24 cellular contexts compared by ENCODE assay signal in genomic region chr14:64825006-64825405, GRCh38. TPM values are rescaled to one million over a fixed set of nuclear protein-coding genes. Genes with fewer than 3 reads are reported as not detected.
A peak's percentile ranks its signal among the peaks of the same experiment; 100 is the strongest.
DNase-seq lines count a peak whose midpoint lies in the region; ATAC-seq and TF ChIP-seq lines count a peak whose summit lies in the region.
"Had no signal": no experiment of that assay in that cellular context is flagged by ENCODE, and none has a peak within 500 bp of the region (broad histone marks: within the 10 kb centered on the region; RNA-seq: fewer than 3 reads in every experiment).

No MANE protein-coding gene starts in this region.

- H3K9me3 Mint-ChIP-seq in endodermal cell = no peaks in the 10 kb centered on the region
- H3K9me3 Mint-ChIP-seq: CD14-positive monocyte; CD4-positive, alpha-beta T cell; CD8-positive, alpha-beta memory T cell; GM23338; HFFc6 had no signal

- TF ChIP-seq CTCF in cardiac muscle cell (IDR thresholded peaks at IDR 0.05; ENCODE audit: low read depth, low read length) (no peak), left ventricle myocardium inferior (IDR thresholded peaks at IDR 0.05; ENCODE audit: borderline replicate concordance) (no peak), endodermal cell (conservative IDR thresholded peaks at IDR 0.05) (no peak), gastrocnemius medialis (IDR thresholded peaks at IDR 0.05 in 4 of 5, conservative IDR thresholded peaks at IDR 0.05 in 1 of 5) (no peak)

- ATAC-seq in left cardiac atrium (no peak), gastrocnemius medialis (peak; percentile 5 to 16), GM21737 (IDR thresholded peaks at IDR 0.05; ENCODE audit: unreplicated experiment) (no peak)
- ATAC-seq: GM12878, GM23338 had no signal

- WGBS in endodermal cell (ENCODE audit: insufficient coverage in 1 of 2, insufficient read length in 1 of 2), 2 experiments = 92 to 100% methylated on average over 2 to 4 of the region's 4 CpGs

- H3K27ac Mint-ChIP-seq in endodermal cell = no peak overlapping the region
- H3K27ac Mint-ChIP-seq: CD14-positive monocyte; CD4-positive, alpha-beta T cell; CD8-positive, alpha-beta memory T cell; GM23338; HFFc6 had no signal

- H3K27ac ChIP-seq in cardiac muscle cell (peak overlapping the region; percentile 84), left ventricle myocardium inferior (replicated peaks) (peak overlapping the region; percentile 74), endodermal cell (ENCODE audit: low read depth, low read length) (no peak overlapping the region), gastrocnemius medialis (peak overlapping the region; percentile 93 to 98 (median 96))
- H3K27ac ChIP-seq: 22Rv1; BLaER1 treated with 17β-estradiol and CSF1 and Interleukin-3, amounts not matched to agents 10 nM and 100 nM had no signal

- H3K4me3 Mint-ChIP-seq in endodermal cell = no peak overlapping the region
- H3K4me3 Mint-ChIP-seq: CD14-positive monocyte; CD4-positive, alpha-beta T cell; CD8-positive, alpha-beta memory T cell; GM23338; HFFc6 had no signal

- peaks cover 14% of the 10 kb centered on the region for H3K4me1 ChIP-seq in cardiac muscle cell (ENCODE audit: low read depth)
- H3K4me1 ChIP-seq in left ventricle myocardium inferior = peaks cover 49% of the 10 kb centered on the region
- no peaks in the 10 kb centered on the region for H3K4me1 ChIP-seq in endodermal cell (ENCODE audit: control insufficient read depth, insufficient read depth, low read length)
- peaks cover 71 to 76% of the 10 kb centered on the region in 2 donors for H3K4me1 ChIP-seq in gastrocnemius medialis
- H3K4me1 ChIP-seq: HAP-1 had no signal

- DNase-seq in cardiac muscle cell (ENCODE audit: low read depth in 1 of 2, low spot score in 1 of 2) = no peak
- DNase-seq in left cardiac atrium = no peak
- DNase-seq in left ventricle myocardium inferior = no peak
- DNase-seq in cardiac septum (ENCODE audit: low spot score) = no peak
- DNase-seq in endodermal cell = peak; percentile 12
- DNase-seq in gastrocnemius medialis = peak in 1 of 2 donors; percentile 63
- no peak for DNase-seq in ureter (ENCODE audit: low spot score)
- DNase-seq: ACHN; AML-193; BE2C; CD4-positive, alpha-beta T cell; CD8-positive, alpha-beta memory T cell; DMS 273 treated with DMSO at 0.1 percent for 48 hours; DMS79; EL; GDM1; HFFc6 had no signal

- no peaks in the 10 kb centered on the region for H3K36me3 ChIP-seq in cardiac muscle cell
- H3K36me3 ChIP-seq in left ventricle myocardium inferior = no peaks in the 10 kb centered on the region
- no peaks in the 10 kb centered on the region for H3K36me3 ChIP-seq in endodermal cell (ENCODE audit: control insufficient read depth, insufficient read depth, low read length)
- H3K36me3 ChIP-seq in gastrocnemius medialis = peaks cover 0 to 9% of the 10 kb centered on the region in 2 donors
- H3K36me3 ChIP-seq: BE2C; BLaER1 treated with 17β-estradiol and CSF1 and Interleukin-3, amounts not matched to agents 10 nM and 100 nM; HAP-1 had no signal

- H3K27me3 Mint-ChIP-seq in endodermal cell (ENCODE audit: insufficient read depth) = peaks cover 14% of the 10 kb centered on the region

- no peak for TF ChIP-seq POLR2A in gastrocnemius medialis (IDR thresholded peaks at IDR 0.05)

- H3K9ac ChIP-seq in endodermal cell (ENCODE audit: extremely low read depth, low read length, poor library complexity, severe bottlenecking) = no peak overlapping the region
- H3K9ac ChIP-seq: BLaER1 treated with 17β-estradiol and CSF1 and Interleukin-3, amounts not matched to agents 10 nM and 100 nM had no signal

- H3K4me1 Mint-ChIP-seq in endodermal cell = peaks cover 15% of the 10 kb centered on the region

- in situ Hi-C loops in gastrocnemius medialis (cut with MboI; ENCODE audit: low sequenced_read_pairs in 4 of 4) = loop anchor here in 1 of 4 donors (5.0 to 10.0 kb wide), 2 partner anchors 52 to 160 kb away; partner anchors contain the start of genes FNTB and SPTB

- intact Hi-C loops in left cardiac atrium (cut with DNase I) (loop anchor here (5.0 to 10.0 kb wide), 2 partner anchors 52 to 160 kb away; partner anchors contain the start of genes FNTB (in 1 of the 2) and SPTB (in 1 of the 2)), left ventricle myocardium inferior (cut with micrococcal nuclease) (no loop called here), cardiac septum (cut with DNase I) (loop anchor here (2.0 kb wide), 1 partner anchor 54 kb away; the partner anchor contains the start of gene SPTB), gastrocnemius medialis (cut with DNase I; ENCODE audit: low total_unique reads) (loop anchor here (1.0 to 2.0 kb wide), 2 partner anchors 16 to 208 kb away; no protein-coding TSS in a partner anchor)

- H3K4me3 ChIP-seq in cardiac muscle cell (no peak overlapping the region), left ventricle myocardium inferior (no peak overlapping the region), endodermal cell (ENCODE audit: low read length) (no peak overlapping the region), gastrocnemius medialis (peak overlapping the region in 2 of 4 donors; percentile 12 to 36)
- H3K4me3 ChIP-seq: BLaER1 treated with 17β-estradiol and CSF1 and Interleukin-3, amounts not matched to agents 10 nM and 100 nM; GM12878; GM23338; HAP-1 had no signal

- H3K9me3 ChIP-seq in cardiac muscle cell (ENCODE audit: low read depth) (no peaks in the 10 kb centered on the region), left ventricle myocardium inferior (replicated peaks) (no peaks in the 10 kb centered on the region), endodermal cell (ENCODE audit: control insufficient read depth, low read length) (no peaks in the 10 kb centered on the region), gastrocnemius medialis (no peaks in the 10 kb centered on the region)
- H3K9me3 ChIP-seq: BE2C; BLaER1 treated with 17β-estradiol and CSF1 and Interleukin-3, amounts not matched to agents 10 nM and 100 nM; HAP-1 had no signal

- no peaks in the 10 kb centered on the region for H3K36me3 Mint-ChIP-seq in endodermal cell (ENCODE audit: low read depth)
- H3K36me3 Mint-ChIP-seq: CD14-positive monocyte; CD8-positive, alpha-beta memory T cell had no signal

- H3K27me3 ChIP-seq in cardiac muscle cell = no peaks in the 10 kb centered on the region
- no peaks in the 10 kb centered on the region for H3K27me3 ChIP-seq in left ventricle myocardium inferior (ENCODE audit: low read depth)
- peaks cover 4% of the 10 kb centered on the region for H3K27me3 ChIP-seq in endodermal cell (ENCODE audit: control insufficient read depth, insufficient read depth, low read length, poor library complexity, severe bottlenecking)
- H3K27me3 ChIP-seq in gastrocnemius medialis = no peaks in the 10 kb centered on the region
- H3K27me3 ChIP-seq: BE2C; BLaER1 treated with 17β-estradiol and CSF1 and Interleukin-3, amounts not matched to agents 10 nM and 100 nM had no signal

RNA-seq across cellular contexts. Expression of gene SPTB, which starts 54.7 kb away (rescaled TPM):
- total RNA-seq in cardiac muscle cell (9.2 and 13.6 TPM in 2 replicates), left cardiac atrium (10 to 100 TPM; 58.2 to 63.6 TPM), left ventricle myocardium inferior (82.2 TPM), cardiac septum (113 TPM), endodermal cell (1 to 10 TPM in 1 of 2 donors, under 1 TPM in 1; 0.77 to 1.4 TPM), gastrocnemius medialis (100 to 1,000 TPM; 123 to 554 (median 266) TPM), ureter (1.9 TPM)
- polyA plus RNA-seq in cardiac muscle cell = 6.4 and 9.9 TPM in 2 replicates
- 0.36 TPM for polyA plus RNA-seq in endodermal cell (2013, experiment 1 of 2)
- 0.41 TPM for polyA plus RNA-seq in endodermal cell (2013, experiment 2 of 2)
- polyA plus RNA-seq: CD14-positive monocyte had no signal

Comparison
In these comparisons a context has a peak if more than half of its experiments do, and no peak if none do; other contexts are left out.
1. ATAC-seq: peak in gastrocnemius medialis (2 of 2); none in left cardiac atrium (0 of 2) and GM21737 (single experiment).